ENCODE assay signal across 8 cellular contexts in the genomic region with DNA sequence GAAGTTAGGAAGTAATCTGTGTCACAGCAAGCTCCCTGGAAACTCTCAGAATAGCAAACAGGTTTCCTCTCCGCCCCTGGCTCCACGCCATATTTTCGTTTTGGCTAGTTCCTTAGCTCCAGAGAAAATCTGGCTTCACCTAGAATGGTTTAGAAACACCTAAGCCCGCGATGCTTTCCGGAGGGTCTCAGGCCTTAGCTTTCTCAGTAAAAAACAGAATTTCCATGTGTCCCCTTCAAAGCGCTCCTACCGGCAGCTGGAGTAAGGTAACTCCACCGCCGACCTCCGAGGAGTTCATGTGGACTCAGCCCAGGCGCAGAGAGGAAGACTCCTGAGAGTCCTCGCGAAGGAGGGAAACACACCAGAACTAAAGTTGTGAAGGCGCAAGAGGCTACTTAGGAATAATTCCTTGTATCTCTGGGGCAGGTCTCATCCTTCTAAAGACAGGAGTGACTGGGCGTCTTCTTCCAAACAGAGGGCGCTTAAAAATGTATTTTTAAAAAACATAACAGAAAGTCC. TPM values are rescaled to one million over a fixed set of nuclear protein-coding genes. Genes with fewer than 3 reads are reported as not detected.
A peak's percentile ranks its signal among the peaks of the same experiment; 100 is the strongest.
DNase-seq lines count a peak whose midpoint lies in the region; ATAC-seq, FAIRE-seq and TF ChIP-seq lines count a peak whose summit lies in the region.

No MANE protein-coding gene starts in this region.

- H3K4me3 ChIP-seq in Caco-2 (ENCODE audit: low read depth, low read length), result peak overlapping the region; percentile 67

- no peaks in the 10 kb centered on the region for H3K27me3 Mint-ChIP-seq in Caco-2 (ENCODE audit: insufficient read depth, unreplicated experiment)

- H3K27me3 ChIP-seq in Caco-2 (replicated peaks; ENCODE audit: control insufficient read depth, insufficient read depth, low read length), result no peaks in the 10 kb centered on the region

- peak overlapping the region; percentile 94 for H3K27ac Mint-ChIP-seq in Caco-2 (ENCODE audit: unreplicated experiment)

- no peaks in the 10 kb centered on the region for H3K36me3 ChIP-seq in Caco-2 (ENCODE audit: control insufficient read depth, insufficient read depth, low read length)

- POLR2A ChIA-PET in Caco-2 (lab: Charles Lee), result no interaction called here

- BruUV-seq in Caco-2 (replicated peaks; lab: Mats Ljungman, UMichigan), result TSS peak; percentile 71

- TF ChIP-seq POLR2A in H54 (IDR thresholded peaks at IDR 0.05; ENCODE audit: low read depth, low read length), result no peak

- TF ChIP-seq CTCF in Caco-2 (IDR thresholded peaks at IDR 0.05; ENCODE audit: insufficient read depth in 1 of 2, low read depth in 1 of 2, low read length in 1 of 2, severe bottlenecking in 1 of 2, unreplicated experiment in 1 of 2), result no peak

- CTCF ChIA-PET in Caco-2 (lab: Charles Lee), result interaction anchor here (0.6 to 1.3 kb wide), 4 partner anchors 10 to 126 kb away, joined by 3 to 5 read pairs (median 4); no protein-coding TSS in a partner anchor

- H3K36me3 Mint-ChIP-seq in Caco-2 (ENCODE audit: insufficient read depth, unreplicated experiment), result peaks cover 6% of the 10 kb centered on the region

- no peaks in the 10 kb centered on the region for H3K9me3 ChIP-seq in Caco-2

- no peaks in the 10 kb centered on the region for H3K4me1 ChIP-seq in Caco-2

- FAIRE-seq in H54 (lab: Jason Lieb, UNC), result no peak

- intact Hi-C loops in Caco-2 (cut with micrococcal nuclease; ENCODE audit: unreplicated experiment), result loop anchor here (1.0 kb wide), 2 partner anchors 37 to 77 kb away; no protein-coding TSS in a partner anchor

- DNase-seq in Caco-2 (peak in 1 of 2 experiments; percentile 34), T follicular helper cell (ENCODE audit: low read depth) (peak; percentile 20), cerebellum (ENCODE audit: low spot score) (peak; percentile 39), left lobe of liver (ENCODE audit: low spot score) (peak; percentile 82), H54 (ENCODE audit: insufficient read length, low spot score) (no peak)
- peak; percentile 38 for DNase-seq in stimulated activated CD4-positive, alpha-beta T cell treated with anti-CD3 and anti-CD28 coated beads, Interleukin-4, amount 100 ng/mL, for 24 hours

- H3K4me3 Mint-ChIP-seq in Caco-2 (ENCODE audit: unreplicated experiment), result peak overlapping the region; percentile 87

- no peaks in the 10 kb centered on the region for H3K9me3 Mint-ChIP-seq in Caco-2 (ENCODE audit: unreplicated experiment)

- ATAC-seq in HG03460 (IDR thresholded peaks at IDR 0.05; ENCODE audit: unreplicated experiment) (peak; percentile 14), left lobe of liver (peak; percentile 61), HG03457 (IDR thresholded peaks at IDR 0.05; ENCODE audit: unreplicated experiment) (no peak)

- H3K4me1 Mint-ChIP-seq in Caco-2 (ENCODE audit: low read depth, unreplicated experiment), result peaks cover 10% of the 10 kb centered on the region

RNA-seq across cellular contexts. Expression of a gene that starts 0.4 kb away (rescaled TPM):
- total RNA-seq in Caco-2 (2022), result 18.9 and 24.9 TPM in 2 replicates
- 1.00 TPM for total RNA-seq in cerebellum
- total RNA-seq in left lobe of liver, result 5.9 TPM
